In the genomic region with DNA sequence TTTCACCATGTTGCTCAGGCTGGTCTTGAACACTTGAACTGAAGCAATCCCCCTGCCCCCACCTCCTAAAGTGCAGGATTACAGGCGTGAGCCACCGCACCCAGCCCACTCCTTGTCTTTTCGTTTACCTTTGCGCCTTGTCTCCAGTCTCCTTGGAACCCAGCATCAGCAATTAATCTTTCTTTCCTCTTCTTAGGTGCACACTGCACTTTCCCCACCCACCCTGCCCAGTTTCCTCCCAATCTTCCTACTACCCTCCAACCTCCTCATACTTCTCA, we compare ENCODE assay signal across 12 cellular contexts. TPM values are rescaled to one million over a fixed set of nuclear protein-coding genes. Genes with fewer than 3 reads are reported as not detected.
DNase-seq lines count a peak whose midpoint lies in the region; ATAC-seq and TF ChIP-seq lines count a peak whose summit lies in the region.
"Had no signal": no experiment of that assay in that cellular context is flagged by ENCODE, and none has a peak within 500 bp of the region (broad histone marks: within the 10 kb centered on the region; RNA-seq: fewer than 3 reads in every experiment).

No MANE protein-coding gene starts in this region.

- ATAC-seq in RWPE2 (ENCODE audit: low read depth): no peak

- no peaks in the 10 kb centered on the region for H3K9me3 Mint-ChIP-seq in T-helper 2 cell treated with Interferon-gamma antibody and Interleukin-4, amounts not matched to agents 5 μg/mL and 100 μg/mL, for 36 hours

- peaks cover 8% of the 10 kb centered on the region for H3K36me3 Mint-ChIP-seq in T-helper 2 cell treated with Interferon-gamma antibody and Interleukin-4, amounts not matched to agents 5 μg/mL and 100 μg/mL, for 36 hours (ENCODE audit: low read depth)

- H3K9ac ChIP-seq in skeletal muscle satellite cell (ENCODE audit: low read depth, low read length): no peak overlapping the region

- H3K4me1 Mint-ChIP-seq in T-helper 2 cell treated with Interferon-gamma antibody and Interleukin-4, amounts not matched to agents 5 μg/mL and 100 μg/mL, for 36 hours (ENCODE audit: low read depth): peaks cover 20% of the 10 kb centered on the region

- peak overlapping the region; percentile 55 for H3K4me3 Mint-ChIP-seq in T-helper 2 cell treated with Interferon-gamma antibody and Interleukin-4, amounts not matched to agents 5 μg/mL and 100 μg/mL, for 36 hours

- TF ChIP-seq CTCF in RWPE2 (IDR thresholded peaks at IDR 0.05; ENCODE audit: poor library complexity, severe bottlenecking): no peak

- H3K27me3 Mint-ChIP-seq in T-helper 2 cell treated with Interferon-gamma antibody and Interleukin-4, amounts not matched to agents 5 μg/mL and 100 μg/mL, for 36 hours (ENCODE audit: low read depth): peaks cover 33% of the 10 kb centered on the region

- H3K4me1 ChIP-seq in RWPE2 (ENCODE audit: insufficient read depth, poor library complexity, severe bottlenecking) (peaks cover 23% of the 10 kb centered on the region), skeletal muscle satellite cell (ENCODE audit: control insufficient read depth, insufficient read depth, low read length) (peaks cover 53% of the 10 kb centered on the region)

- H3K4me2 ChIP-seq in skeletal muscle satellite cell (ENCODE audit: low read length): peak overlapping the region; percentile 14

- H3K27ac Mint-ChIP-seq in T-helper 2 cell treated with Interferon-gamma antibody and Interleukin-4, amounts not matched to agents 5 μg/mL and 100 μg/mL, for 36 hours: no peak overlapping the region

- DNase-seq in T-helper 2 cell treated with Interferon-gamma antibody and Interleukin-4, amounts not matched to agents 5 μg/mL and 100 μg/mL, for 36 hours (ENCODE audit: low spot score): no peak
- DNase-seq in T-helper 2 cell (no peak), RWPE2 (ENCODE audit: low spot score) (no peak), NCI-H510A treated with DMSO at 0.1 percent for 48 hours (lab: John Stamatoyannopoulos, UW) (no peak), SKM-1 treated with dmso at 0.1 percent for 144 hours (lab: John Stamatoyannopoulos, UW; ENCODE audit: unreplicated experiment) (no peak), kidney glomerular epithelial cell (lab: John Stamatoyannopoulos, UW) (no peak)
- DNase-seq: ACHN, hypothalamus, NCI-H2171 had no signal

- H3K27me3 ChIP-seq in RWPE2 (ENCODE audit: insufficient read depth, poor library complexity, severe bottlenecking) (no peaks in the 10 kb centered on the region), skeletal muscle satellite cell (ENCODE audit: control insufficient read depth, insufficient read depth, low read length) (no peaks in the 10 kb centered on the region)

- H3K9me3 ChIP-seq in RWPE2 (ENCODE audit: severe bottlenecking): no peaks in the 10 kb centered on the region
- no peaks in the 10 kb centered on the region for H3K9me3 ChIP-seq in skeletal muscle satellite cell (replicated peaks; ENCODE audit: low read length)
- H3K9me3 ChIP-seq: SJSA1 had no signal

- H3K4me3 ChIP-seq in RWPE2 (ENCODE audit: severe bottlenecking) (peak overlapping the region; percentile 71), iPS-11a (ENCODE audit: low read depth, low read length) (peak overlapping the region; percentile 100), skeletal muscle satellite cell (ENCODE audit: low read length) (no peak overlapping the region)
- H3K4me3 ChIP-seq: SJSA1 had no signal

- H3K36me3 ChIP-seq in RWPE2 (ENCODE audit: low read depth): peaks cover 26% of the 10 kb centered on the region
- H3K36me3 ChIP-seq in skeletal muscle satellite cell (ENCODE audit: insufficient read depth, low read length): peaks cover 10% of the 10 kb centered on the region

- H3K27ac ChIP-seq in RWPE2 (ENCODE audit: poor library complexity, severe bottlenecking): peak overlapping the region; percentile 86

RNA-seq across cellular contexts. Expression of a gene that starts 1.5 kb away (rescaled TPM):
- 0.66 and 10.9 TPM in 2 replicates for total RNA-seq in skeletal muscle satellite cell (2012; rRNA removed)
- total RNA-seq: SJSA1 had no signal

RNA-seq across cellular contexts. Expression of a gene that starts 11.7 kb away (rescaled TPM):
- 32.7 and 45.0 TPM in 2 replicates for total RNA-seq in skeletal muscle satellite cell (2012; rRNA removed)

RNA-seq across cellular contexts. Expression of a gene that starts 12.2 kb away (rescaled TPM):
- 23.3 and 36.3 TPM in 2 replicates for total RNA-seq in skeletal muscle satellite cell (2012; rRNA removed)

RNA-seq across cellular contexts. Expression of a gene that starts 17.8 kb away (rescaled TPM):
- not detected in 2 replicates for total RNA-seq in skeletal muscle satellite cell (2012; rRNA removed)

RNA-seq across cellular contexts. Expression of a gene that starts 21.5 kb away (rescaled TPM):
- 146 and 224 TPM in 2 replicates for total RNA-seq in skeletal muscle satellite cell (2012; rRNA removed)
